ENCODE assay signal across 8 cellular contexts in genomic region chr18:32018331-32019250, GRCh38. TPM values are rescaled to one million over a fixed set of nuclear protein-coding genes. Genes with fewer than 3 reads are reported as not detected.
DNase-seq lines count a peak whose midpoint lies in the region; ATAC-seq, FAIRE-seq and TF ChIP-seq lines count a peak whose summit lies in the region.

TSS of gene RNF125 (plus strand) at chr18:32018825. CDS start at chr18:32018864, 39 bp downstream.

- ATAC-seq in HG02642 (IDR thresholded peaks at IDR 0.05; ENCODE audit: poor library complexity, unreplicated experiment) (peak; percentile 94), right cardiac atrium (peak; percentile 95 to 98), psoas muscle (peak; percentile 82 to 91 (median 88))

- H3K27me3 ChIP-seq in right cardiac atrium (ENCODE audit: control insufficient read depth, insufficient read depth): no peaks in the 10 kb centered on the region
- no peaks in the 10 kb centered on the region for H3K27me3 ChIP-seq in psoas muscle (ENCODE audit: insufficient read depth in 3 of 3, low read length in 2 of 3)

- peak; percentile 85 for DNase-seq in NCI-H1105 treated with DMSO at 0.1 percent for 48 hours (lab: John Stamatoyannopoulos, UW)
- peak; percentile 85 for DNase-seq in amniotic epithelial cell (ENCODE audit: low read depth)
- DNase-seq in right cardiac atrium: peak; percentile 83 to 92 (median 91)
- peak; percentile 80 to 85 for DNase-seq in psoas muscle
- peak; percentile 75 for DNase-seq in urothelium cell line (ENCODE audit: low spot score)

- H3K4me3 ChIP-seq in right cardiac atrium (ENCODE audit: low read length): peak within 1 kb of the TSS; percentile 38
- H3K4me3 ChIP-seq in psoas muscle: peak within 1 kb of the TSS; percentile 80

- H3K27ac ChIP-seq in right cardiac atrium (ENCODE audit: low read length): peak within 1 kb of the TSS; percentile 14
- H3K27ac ChIP-seq in psoas muscle: peak within 1 kb of the TSS; percentile 72

- intact Hi-C loops in T-helper 1 cell treated with Interleukin-12 subunit alpha and Interleukin-12 subunit beta and Interleukin-4 antibody, amounts not matched to agents 30 ng/mL and 1 ng/mL, for 36 hours (cut with micrococcal nuclease): loop anchor here (1.0 to 5.0 kb wide), 10 partner anchors 23 to 452 kb away; partner anchors contain the start of genes GAREM1 and TRAPPC8
- intact Hi-C loops in right cardiac atrium (cut with DNase I): no loop called here
- intact Hi-C loops in psoas muscle (cut with DNase I): no loop called here

- under 1% methylated on average over 66 of the region's 66 CpGs for WGBS in right cardiac atrium
- WGBS in psoas muscle, 3 donors: 1% methylated on average over 56 to 66 of the region's 66 CpGs

- no peaks in the 10 kb centered on the region for H3K36me3 ChIP-seq in psoas muscle (ENCODE audit: insufficient read depth in 1 of 2, low read depth in 1 of 2)

- H3K4me1 ChIP-seq in right cardiac atrium (ENCODE audit: control insufficient read depth, insufficient read depth, low read length): no peaks in the 10 kb centered on the region
- H3K4me1 ChIP-seq in psoas muscle: no peaks in the 10 kb centered on the region

- H3K9me3 ChIP-seq in right cardiac atrium (ENCODE audit: control insufficient read depth, low read length) (no peaks in the 10 kb centered on the region), psoas muscle (no peaks in the 10 kb centered on the region)

- FAIRE-seq in urothelium cell line (lab: Jason Lieb, UNC): no peak

- TF ChIP-seq CTCF in GM12874 (IDR thresholded peaks at IDR 0.05; ENCODE audit: insufficient read depth, low read depth, low read length) (0 out of 2 replicates have a peak, but pooled peaks have one; percentile 6), psoas muscle (IDR thresholded peaks at IDR 0.05) (no peak)

RNA-seq across cellular contexts. Expression of gene RNF125, which starts in this region (rescaled TPM):
- total RNA-seq in T-helper 1 cell treated with Interleukin-12 subunit alpha and Interleukin-12 subunit beta and Interleukin-4 antibody, amounts not matched to agents 30 ng/mL and 1 ng/mL, for 36 hours: 40.3 and 41.4 TPM in 2 replicates
- 1 to 10 TPM; 1.1 to 2.4 (median 1.9) TPM for total RNA-seq in right cardiac atrium
- polyA plus RNA-seq in right cardiac atrium: 2.7 TPM
- 1 to 10 TPM; 1.3 to 4.2 (median 1.7) TPM for total RNA-seq in psoas muscle
- 1 to 10 TPM; 1.2 to 3.0 (median 2.3) TPM for polyA plus RNA-seq in psoas muscle

Comparison
In these comparisons a context has a peak if more than half of its experiments do, and no peak if none do; other contexts are left out.
1. Peak in every context shown above with its lines: DNase-seq, ATAC-seq, H3K4me3 ChIP-seq and H3K27ac ChIP-seq.